ENCODE assay signal across 18 cellular contexts in the genomic region with DNA sequence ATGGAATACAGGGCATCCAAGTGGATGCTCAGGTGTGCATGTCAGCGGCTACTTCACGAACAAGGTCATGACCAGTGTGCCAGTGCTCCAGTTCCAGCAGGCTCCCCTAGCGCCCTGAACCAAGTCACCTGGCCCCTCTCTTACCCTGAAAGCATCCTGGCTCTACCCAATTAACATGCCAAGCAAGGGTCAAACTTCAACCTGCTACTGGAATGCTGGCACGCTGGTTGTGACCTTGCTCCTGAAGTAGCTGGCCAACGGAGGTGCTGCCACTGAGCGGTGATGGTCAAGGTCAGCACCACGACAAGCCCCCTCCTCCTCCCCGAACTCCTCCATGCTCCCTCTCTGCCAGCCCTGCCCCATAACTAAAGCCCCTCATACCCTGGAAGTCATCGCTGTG.
"Had no signal": no experiment of that assay in that cellular context is flagged by ENCODE, and none has a peak within 500 bp of the region (broad histone marks: within the 10 kb centered on the region; RNA-seq: fewer than 3 reads in every experiment).

No MANE protein-coding gene starts in this region.

- DNase-seq: effector memory CD4-positive, alpha-beta T cell; glutamatergic neuron; islet precursor cell; left cardiac atrium; left ventricle myocardium superior; mesendoderm; naive B cell; pancreas; right cardiac atrium; stimulated activated CD4-positive, alpha-beta T cell treated with anti-CD3 and anti-CD28 coated beads, Interleukin-4, amount 100 ng/mL, for 1 hour; stimulated activated CD8-positive, alpha-beta memory T cell treated with anti-CD3 and anti-CD28 coated beads, Interleukin-4, amount 100 ng/mL, for 48 hours; thyroid gland; upper lobe of left lung had no signal

- H3K9me3 ChIP-seq: pancreas, suprapubic skin, thyroid gland, upper lobe of left lung, vagina had no signal

- H3K36me3 Mint-ChIP-seq: stimulated activated effector memory CD8-positive, alpha-beta T cell treated with anti-CD3 and anti-CD28 coated beads, Interleukin-12 subunit alpha, Interleukin-12 subunit beta, amount 100 ng/mL, for 72 hours had no signal

- H3K27me3 ChIP-seq: pancreas, suprapubic skin, thyroid gland, upper lobe of left lung, vagina had no signal

- H3K27ac Mint-ChIP-seq: progenitor cell of endocrine pancreas; stimulated activated effector memory CD8-positive, alpha-beta T cell treated with anti-CD3 and anti-CD28 coated beads, Interleukin-12 subunit alpha, Interleukin-12 subunit beta, amount 100 ng/mL, for 72 hours had no signal

- H3K27ac ChIP-seq: pancreas, suprapubic skin, thyroid gland, upper lobe of left lung, vagina had no signal

- H3K36me3 ChIP-seq: pancreas, thyroid gland, vagina had no signal

- ATAC-seq: left cardiac atrium; left ventricle myocardium superior; pancreas; stimulated activated effector memory CD8-positive, alpha-beta T cell treated with anti-CD3 and anti-CD28 coated beads, Interleukin-12 subunit alpha, Interleukin-12 subunit beta, amount 100 ng/mL, for 72 hours had no signal

- H3K4me1 ChIP-seq: pancreas, thyroid gland, upper lobe of left lung, vagina had no signal

- H3K27me3 Mint-ChIP-seq: naive B cell, progenitor cell of endocrine pancreas had no signal

- H3K4me3 ChIP-seq: pancreas, suprapubic skin, thyroid gland, upper lobe of left lung, vagina had no signal

- H3K9me3 Mint-ChIP-seq: nephron; stimulated activated effector memory CD8-positive, alpha-beta T cell treated with anti-CD3 and anti-CD28 coated beads, Interleukin-12 subunit alpha, Interleukin-12 subunit beta, amount 100 ng/mL, for 72 hours had no signal

- H3K4me3 Mint-ChIP-seq: nephron; stimulated activated effector memory CD8-positive, alpha-beta T cell treated with anti-CD3 and anti-CD28 coated beads, Interleukin-12 subunit alpha, Interleukin-12 subunit beta, amount 100 ng/mL, for 72 hours had no signal
